8 cellular contexts compared by ENCODE assay signal in genomic region chr2:156333951-156334495, GRCh38. TPM values are rescaled to one million over a fixed set of nuclear protein-coding genes. Genes with fewer than 3 reads are reported as not detected.
DNase-seq lines count a peak whose midpoint lies in the region; ATAC-seq and TF ChIP-seq lines count a peak whose summit lies in the region.

No MANE protein-coding gene starts in this region.

- POLR2A ChIA-PET in activated CD8-positive, alpha-beta T cell treated with anti-CD3 and anti-CD28 coated beads for 36 hours (lab: Charles Lee), result interaction anchor here (0.9 to 5.0 kb wide), 8 partner anchors 9 to 256 kb away, joined by 3 to 37 read pairs (median 6); partner anchors contain the start of gene GPD2

- H3K4me3 ChIP-seq in epithelial cell of proximal tubule (ENCODE audit: low read depth, low read length) (peak overlapping the region; percentile 81), muscle layer of colon (ENCODE audit: low read depth in 1 of 2, low read length in 2 of 2) (peak overlapping the region; percentile 74 to 91), thymus (ENCODE audit: low read length) (peak overlapping the region; percentile 54)

- no peaks in the 10 kb centered on the region for H3K9me3 ChIP-seq in muscle layer of colon (ENCODE audit: low read length)
- H3K9me3 ChIP-seq in thymus (ENCODE audit: control insufficient read depth), result peaks cover 1% of the 10 kb centered on the region

- H3K27me3 ChIP-seq in muscle layer of colon (ENCODE audit: control insufficient read depth in 1 of 2, insufficient read depth in 2 of 2, low read length in 2 of 2) (peaks cover 8 to 16% of the 10 kb centered on the region in 2 donors), thymus (ENCODE audit: control insufficient read depth, insufficient read depth) (peaks cover 54% of the 10 kb centered on the region)

- WGBS in thymus, result under 1% methylated on average over 48 of the region's 48 CpGs

- H3K4me1 Mint-ChIP-seq in activated CD8-positive, alpha-beta T cell treated with anti-CD3 and anti-CD28 coated beads for 36 hours (ENCODE audit: low read depth), result peaks cover 44% of the 10 kb centered on the region

- no peak for TF ChIP-seq CTCF in activated CD8-positive, alpha-beta T cell treated with anti-CD3 and anti-CD28 coated beads for 36 hours (IDR thresholded peaks at IDR 0.05)
- TF ChIP-seq CTCF in epithelial cell of proximal tubule (conservative IDR thresholded peaks at IDR 0.05; ENCODE audit: low read depth, low read length), result no peak

- no peaks in the 10 kb centered on the region for H3K27me3 Mint-ChIP-seq in activated CD8-positive, alpha-beta T cell treated with anti-CD3 and anti-CD28 coated beads for 36 hours

- H3K9ac ChIP-seq in muscle layer of colon (ENCODE audit: low read length), result peak overlapping the region; percentile 88

- ATAC-seq in HG02571 (IDR thresholded peaks at IDR 0.05; ENCODE audit: unreplicated experiment), result peak; percentile 36
- peak; percentile 23 for ATAC-seq in activated CD8-positive, alpha-beta T cell treated with anti-CD3 and anti-CD28 coated beads for 36 hours

- peak overlapping the region; percentile 82 for H3K4me3 Mint-ChIP-seq in activated CD8-positive, alpha-beta T cell treated with anti-CD3 and anti-CD28 coated beads for 36 hours

- intact Hi-C loops in activated CD8-positive, alpha-beta T cell treated with anti-CD3 and anti-CD28 coated beads for 36 hours (cut with micrococcal nuclease), result loop anchor here (2.0 to 10.0 kb wide), 3 partner anchors 67 to 561 kb away; no protein-coding TSS in a partner anchor

- peak overlapping the region; percentile 81 for H3K27ac ChIP-seq in muscle layer of colon (ENCODE audit: low read depth, low read length)
- peak overlapping the region; percentile 84 for H3K27ac ChIP-seq in thymus (ENCODE audit: low read depth)

- CTCF ChIA-PET in activated CD8-positive, alpha-beta T cell treated with anti-CD3 and anti-CD28 coated beads for 36 hours (lab: Charles Lee), result interaction anchor here (0.6 to 3.3 kb wide), 11 partner anchors 9 to 329 kb away, joined by 3 to 33 read pairs (median 6); no protein-coding TSS in a partner anchor

- peak overlapping the region; percentile 98 for H3K27ac Mint-ChIP-seq in activated CD8-positive, alpha-beta T cell treated with anti-CD3 and anti-CD28 coated beads for 36 hours

- H3K4me1 ChIP-seq in muscle layer of colon (ENCODE audit: insufficient read depth, low read length), result peaks cover 5% of the 10 kb centered on the region
- H3K4me1 ChIP-seq in thymus (ENCODE audit: control insufficient read depth, insufficient read depth, low read length), result peaks cover 20% of the 10 kb centered on the region

- no peaks in the 10 kb centered on the region for H3K36me3 ChIP-seq in muscle layer of colon (ENCODE audit: insufficient read depth, low read length)
- H3K36me3 ChIP-seq in thymus (ENCODE audit: control insufficient read depth, insufficient read depth), result no peaks in the 10 kb centered on the region

- no peaks in the 10 kb centered on the region for H3K9me3 Mint-ChIP-seq in activated CD8-positive, alpha-beta T cell treated with anti-CD3 and anti-CD28 coated beads for 36 hours

- DNase-seq in activated T-cell treated with anti-CD3 and anti-CD28 coated beads for 48 hours (ENCODE audit: low read depth) (peak; percentile 68), activated T-cell treated with anti-CD3 and anti-CD28 coated beads for 4 hours (no peak), NCI-H1105 treated with DMSO at 0.1 percent for 48 hours (lab: John Stamatoyannopoulos, UW) (peak; percentile 48), epithelial cell of proximal tubule (ENCODE audit: low read depth) (no peak)
- DNase-seq in activated CD8-positive, alpha-beta T cell treated with anti-CD3 and anti-CD28 coated beads for 36 hours, result peak; percentile 84

- H3K36me3 Mint-ChIP-seq in activated CD8-positive, alpha-beta T cell treated with anti-CD3 and anti-CD28 coated beads for 36 hours (ENCODE audit: low read depth), result peaks cover 35% of the 10 kb centered on the region

RNA-seq across cellular contexts. Expression of gene NR4A2, which starts 1.5 kb away (rescaled TPM):
- 10 to 100 TPM; 57.6 to 61.6 TPM for total RNA-seq in activated CD8-positive, alpha-beta T cell treated with anti-CD3 and anti-CD28 coated beads for 36 hours
- total RNA-seq in epithelial cell of proximal tubule, result 0.06 TPM in 1 of 2 replicates, not detected in the other
- 4.4 TPM for polyA plus RNA-seq in thymus

Comparison
In these comparisons a context has a peak if more than half of its experiments do, and no peak if none do; other contexts are left out.
1. DNase-seq: peak in activated T-cell treated with anti-CD3 and anti-CD28 coated beads for 48 hours (single experiment), NCI-H1105 treated with DMSO at 0.1 percent for 48 hours (single experiment) and activated CD8-positive, alpha-beta T cell treated with anti-CD3 and anti-CD28 coated beads for 36 hours (single experiment); none in activated T-cell treated with anti-CD3 and anti-CD28 coated beads for 4 hours (single experiment) and epithelial cell of proximal tubule (single experiment).
2. RNA of gene NR4A2, which starts 1.5 kb away (total RNA-seq): 57.6 to 61.6 TPM in activated CD8-positive, alpha-beta T cell treated with anti-CD3 and anti-CD28 coated beads for 36 hours; 0.06 TPM in epithelial cell of proximal tubule; every median in the first group is over 10 times any median in the second.
3. Peak in every context shown above with its lines, with median percentiles within 50 percentile points of each other: H3K4me3 ChIP-seq.